In the genomic region with DNA sequence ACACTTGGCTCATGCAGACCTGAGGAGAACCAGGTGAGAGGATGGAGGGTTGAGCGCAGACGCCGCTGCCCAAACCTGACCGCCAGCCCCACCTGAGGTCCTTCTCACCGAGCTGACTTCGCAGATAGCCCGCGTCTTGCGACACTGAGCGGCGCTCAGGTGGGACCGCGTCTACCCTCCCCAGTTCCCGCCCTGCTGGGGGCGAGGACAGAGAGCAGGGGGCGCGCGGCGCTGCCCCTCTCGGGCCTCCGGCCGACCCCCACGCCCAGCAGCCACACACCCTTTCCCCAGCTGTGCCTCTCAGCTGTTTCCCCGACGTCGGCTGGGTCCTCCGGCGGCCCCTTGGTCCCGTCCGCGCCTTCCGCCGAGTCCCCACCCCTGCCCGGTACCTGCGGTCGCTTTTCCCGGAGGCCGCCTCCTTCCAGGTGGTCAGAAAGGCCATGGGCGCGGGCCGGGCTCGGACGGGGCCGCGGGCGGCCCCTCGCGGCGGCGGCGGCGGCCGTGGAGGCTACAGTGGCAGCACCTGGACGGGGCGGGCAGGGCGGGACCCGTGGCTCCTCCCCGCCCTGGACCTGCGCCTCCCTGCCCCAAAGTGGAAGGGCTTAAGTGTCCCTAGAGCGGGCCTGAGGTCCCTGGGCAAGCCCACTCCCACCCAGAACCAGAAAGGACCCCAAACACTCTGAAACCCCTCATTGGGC, we compare ENCODE assay signal across 10 cellular contexts. TPM values are rescaled to one million over a fixed set of nuclear protein-coding genes. Genes with fewer than 3 reads are reported as not detected.
DNase-seq lines count a peak whose midpoint lies in the region; ATAC-seq and TF ChIP-seq lines count a peak whose summit lies in the region.
"Had no signal": no experiment of that assay in that cellular context is flagged by ENCODE, and none has a peak within 500 bp of the region (broad histone marks: within the 10 kb centered on the region; RNA-seq: fewer than 3 reads in every experiment).

No MANE protein-coding gene starts in this region.

- H3K4me1 ChIP-seq in ES-I3 (ENCODE audit: insufficient read depth, low read length), result peaks cover 5% of the 10 kb centered on the region; the same call in 1 of the 2 replicates
- H3K4me1 ChIP-seq in esophagus squamous epithelium, result peaks cover 0 to 18% (median 9%) of the 10 kb centered on the region in 3 donors
- peaks cover 3% of the 10 kb centered on the region for H3K4me1 ChIP-seq in neural progenitor cell

- H3K27ac ChIP-seq in esophagus squamous epithelium (peak overlapping the region in 2 of 4 donors; percentile 48 to 57), neural progenitor cell (no peak overlapping the region)

- no peaks in the 10 kb centered on the region for H3K36me3 Mint-ChIP-seq in neural progenitor cell

- peak; percentile 53 for DNase-seq in NCI-H69 (lab: John Stamatoyannopoulos, UW)
- DNase-seq in esophagus squamous epithelium (lab: John Stamatoyannopoulos, UW), result no peak
- DNase-seq in neural progenitor cell (ENCODE audit: low spot score), result peak; percentile 47
- DNase-seq in NCI-H2171 treated with DMSO at 0.1 percent for 48 hours (lab: John Stamatoyannopoulos, UW), result no peak
- no peak for DNase-seq in cerebellar nuclear complex (lab: John Stamatoyannopoulos, UW)
- DNase-seq: NCI-H524; stimulated activated CD4-positive, alpha-beta T cell treated with anti-CD3 and anti-CD28 coated beads, Interleukin-4, amount 100 ng/mL, for 24 hours had no signal

- TF ChIP-seq CTCF in esophagus squamous epithelium (IDR thresholded peaks at IDR 0.05) (peak in 3 of 6 experiments; percentile 10 to 20 (median 16)), neural progenitor cell (IDR thresholded peaks at IDR 0.05) (peak; percentile 26)

- no peaks in the 10 kb centered on the region for H3K9me3 Mint-ChIP-seq in neural progenitor cell

- H3K27me3 Mint-ChIP-seq in neural progenitor cell (ENCODE audit: insufficient read depth, low read depth), result peaks cover 19% of the 10 kb centered on the region

- TF ChIP-seq POLR2A in esophagus squamous epithelium (IDR thresholded peaks at IDR 0.05), result peak in 1 of 4 donors; percentile 19

- intact Hi-C loops in esophagus squamous epithelium (cut with DNase I), result no loop called here

- H3K27me3 ChIP-seq in esophagus squamous epithelium (peaks cover 0 to 37% (median 5%) of the 10 kb centered on the region in 4 donors), neural progenitor cell (peaks cover 41% of the 10 kb centered on the region)

- ATAC-seq in GM19467 (IDR thresholded peaks at IDR 0.05; ENCODE audit: unreplicated experiment), result no peak
- no peak for ATAC-seq in GM21367 (IDR thresholded peaks at IDR 0.05; ENCODE audit: unreplicated experiment)

- 13% methylated on average over 15 of the region's 60 CpGs; no CpG with 5 or more reads in 1 of the 2 donors for WGBS in esophagus squamous epithelium, 2 donors

- H3K36me3 ChIP-seq in ES-I3 (ENCODE audit: insufficient read depth, low read length) (no peaks in the 10 kb centered on the region), esophagus squamous epithelium (no peaks in the 10 kb centered on the region), neural progenitor cell (no peaks in the 10 kb centered on the region)

- H3K4me3 ChIP-seq in esophagus squamous epithelium (peak overlapping the region; percentile 40 to 62 (median 52)), neural progenitor cell (peak overlapping the region; percentile 46)

- H3F3A ChIP-seq in neural progenitor cell (ENCODE audit: low read depth), result no peaks in the 10 kb centered on the region

- H4K20me1 ChIP-seq in neural progenitor cell (ENCODE audit: low read depth), result no peaks in the 10 kb centered on the region

- no peak overlapping the region for H3K27ac Mint-ChIP-seq in neural progenitor cell

- peak overlapping the region; percentile 79 for H2AFZ ChIP-seq in neural progenitor cell (replicated peaks)

- no peaks in the 10 kb centered on the region for H3K9me3 ChIP-seq in ES-I3 (ENCODE audit: control insufficient read depth, insufficient read depth, low read length)
- H3K9me3 ChIP-seq in esophagus squamous epithelium, result no peaks in the 10 kb centered on the region
- no peaks in the 10 kb centered on the region for H3K9me3 ChIP-seq in neural progenitor cell (ENCODE audit: low read depth)

- peaks cover 10% of the 10 kb centered on the region for H3K4me1 Mint-ChIP-seq in neural progenitor cell

- H3K4me3 Mint-ChIP-seq in neural progenitor cell, result no peak overlapping the region

- H3K9ac ChIP-seq in ES-I3 (ENCODE audit: low read depth, low read length) (peak overlapping the region; percentile 69; the same call in 1 of the 2 replicates), neural progenitor cell (no peak overlapping the region)

- H3K79me2 ChIP-seq in neural progenitor cell (ENCODE audit: low read depth), result no peaks in the 10 kb centered on the region

- H3K4me2 ChIP-seq in neural progenitor cell, result peak overlapping the region; percentile 84

RNA-seq across cellular contexts. Expression of gene TTC39A, which starts 14.4 kb away (rescaled TPM):
- 10 to 100 TPM; 16.4 to 60.9 (median 48.8) TPM for total RNA-seq in esophagus squamous epithelium
- total RNA-seq in neural progenitor cell (ENCODE audit: low replicate concordance), result 0.94 and 1.2 TPM in 2 replicates

Comparison
In these comparisons a context has a peak if more than half of its experiments do, and no peak if none do; other contexts are left out.
1. DNase-seq: peak in NCI-H69 (single experiment) and neural progenitor cell (single experiment); none in esophagus squamous epithelium (single experiment), NCI-H2171 treated with DMSO at 0.1 percent for 48 hours (single experiment) and cerebellar nuclear complex (0 of 2).